Comparison of ENCODE assay signal across 23 cellular contexts in the genomic region with DNA sequence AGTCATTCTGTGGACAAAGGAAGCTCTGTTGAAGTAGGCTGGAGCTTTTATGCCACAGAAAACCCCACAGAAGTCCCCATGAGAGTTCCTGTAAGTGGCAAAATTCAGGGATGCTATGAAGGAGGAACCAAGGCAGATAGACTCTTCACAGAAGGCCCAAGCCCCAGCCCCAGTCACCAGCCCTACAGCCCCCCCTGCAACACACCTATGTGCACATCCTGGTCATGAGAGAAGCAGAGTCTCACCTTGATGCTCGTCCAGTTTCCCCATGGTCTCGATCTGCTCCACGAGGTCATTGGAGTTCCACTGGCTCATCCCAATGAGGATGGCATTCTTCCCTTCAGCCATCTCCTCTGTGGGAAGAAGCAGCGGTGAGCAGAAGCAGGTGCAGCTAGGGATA.
"Had no signal": no experiment of that assay in that cellular context is flagged by ENCODE, and none has a peak within 500 bp of the region (broad histone marks: within the 10 kb centered on the region; RNA-seq: fewer than 3 reads in every experiment).

No MANE protein-coding gene starts in this region.

- H3K4me2 ChIP-seq: hepatocyte, smooth muscle cell had no signal

- H3K36me3 ChIP-seq: left ventricle myocardium inferior, lower lobe of right lung, pancreas, tibial artery, upper lobe of left lung had no signal

- H3K27ac ChIP-seq: foreskin keratinocyte, hepatocyte, left ventricle myocardium inferior, lower lobe of right lung, pancreas, suprapubic skin, tibial artery, upper lobe of left lung, vagina had no signal

- H3K4me3 ChIP-seq: hepatocyte, left ventricle myocardium inferior, lower lobe of right lung, pancreas, smooth muscle cell, suprapubic skin, tibial artery, upper lobe of left lung, vagina had no signal

- H3K36me3 Mint-ChIP-seq: naive B cell; stimulated activated effector memory CD8-positive, alpha-beta T cell treated with anti-CD3 and anti-CD28 coated beads, Interleukin-12 subunit alpha, Interleukin-12 subunit beta, amount 100 ng/mL, for 72 hours had no signal

- H3K9me3 ChIP-seq: left ventricle myocardium inferior, lower lobe of right lung, pancreas, suprapubic skin, tibial artery, upper lobe of left lung, vagina had no signal

- H3K4me3 Mint-ChIP-seq: naive B cell; nephron; stimulated activated effector memory CD8-positive, alpha-beta T cell treated with anti-CD3 and anti-CD28 coated beads, Interleukin-12 subunit alpha, Interleukin-12 subunit beta, amount 100 ng/mL, for 72 hours had no signal

- H3K4me1 Mint-ChIP-seq: naive B cell; nephron; stimulated activated effector memory CD8-positive, alpha-beta T cell treated with anti-CD3 and anti-CD28 coated beads, Interleukin-12 subunit alpha, Interleukin-12 subunit beta, amount 100 ng/mL, for 72 hours had no signal

- H3K79me2 ChIP-seq: hepatocyte had no signal

- H3K9me3 Mint-ChIP-seq: nephron; stimulated activated effector memory CD8-positive, alpha-beta T cell treated with anti-CD3 and anti-CD28 coated beads, Interleukin-12 subunit alpha, Interleukin-12 subunit beta, amount 100 ng/mL, for 72 hours had no signal

- DNase-seq: effector memory CD4-positive, alpha-beta T cell; head of caudate nucleus; kidney; left cardiac atrium; left ventricle myocardium inferior; lower lobe of right lung; mesenchymal stem cell; naive B cell; occipital lobe; right cardiac atrium; stimulated activated CD4-positive, alpha-beta T cell treated with anti-CD3 and anti-CD28 coated beads, Interleukin-2, amount 100 ng/mL, for 48 hours; stimulated activated naive CD8-positive, alpha-beta T cell treated with anti-CD3 and anti-CD28 coated beads, Interleukin-15, Interleukin-2, amounts not matched to agents 100 U/mL and 50 U/mL, for 24 hours; upper lobe of left lung had no signal

- H3K4me1 ChIP-seq: left ventricle myocardium inferior, lower lobe of right lung, pancreas, suprapubic skin, tibial artery, upper lobe of left lung, vagina had no signal

- H3K27me3 ChIP-seq: foreskin keratinocyte, hepatocyte, pancreas, suprapubic skin, tibial artery, upper lobe of left lung, vagina had no signal

- ATAC-seq: left cardiac atrium; lower lobe of right lung; pancreas; right cardiac atrium; stimulated activated effector memory CD8-positive, alpha-beta T cell treated with anti-CD3 and anti-CD28 coated beads, Interleukin-12 subunit alpha, Interleukin-12 subunit beta, amount 100 ng/mL, for 72 hours; stimulated activated naive CD8-positive, alpha-beta T cell treated with anti-CD3 and anti-CD28 coated beads, Interleukin-15, Interleukin-2, amounts not matched to agents 100 U/mL and 50 U/mL, for 24 hours had no signal

- H2AFZ ChIP-seq: hepatocyte had no signal

- H3K27ac Mint-ChIP-seq: nephron; progenitor cell of endocrine pancreas; stimulated activated effector memory CD8-positive, alpha-beta T cell treated with anti-CD3 and anti-CD28 coated beads, Interleukin-12 subunit alpha, Interleukin-12 subunit beta, amount 100 ng/mL, for 72 hours had no signal
